In genomic region chr7:919924-920341, GRCh38 we compare ENCODE assay signal across 15 cellular contexts. TPM values are rescaled to one million over a fixed set of nuclear protein-coding genes. Genes with fewer than 3 reads are reported as not detected.
DNase-seq lines count a peak whose midpoint lies in the region; ATAC-seq, FAIRE-seq and TF ChIP-seq lines count a peak whose summit lies in the region.
"Had no signal": no experiment of that assay in that cellular context is flagged by ENCODE, and none has a peak within 500 bp of the region (broad histone marks: within the 10 kb centered on the region; RNA-seq: fewer than 3 reads in every experiment).

No MANE protein-coding gene starts in this region.

- no peak for ATAC-seq in activated CD4-positive, alpha-beta T cell treated with anti-CD3 and anti-CD28 coated beads for 36 hours
- ATAC-seq: A549, psoas muscle had no signal

- H3K4me1 Mint-ChIP-seq in activated CD4-positive, alpha-beta T cell treated with anti-CD3 and anti-CD28 coated beads for 36 hours: peaks cover 35% of the 10 kb centered on the region
- H3K4me1 Mint-ChIP-seq in endothelial cell (ENCODE audit: unreplicated experiment): no peaks in the 10 kb centered on the region

- H3K27me3 ChIP-seq in layer of hippocampus (ENCODE audit: control insufficient read depth, insufficient read depth, low read length) (no peaks in the 10 kb centered on the region), small intestine (ENCODE audit: control insufficient read depth in 2 of 2, insufficient read depth in 2 of 2, low read length in 2 of 2) (no peaks in the 10 kb centered on the region), vagina (no peaks in the 10 kb centered on the region)

- H3K27me3 Mint-ChIP-seq in activated CD4-positive, alpha-beta T cell treated with anti-CD3 and anti-CD28 coated beads for 36 hours: no peaks in the 10 kb centered on the region
- peaks cover 11% of the 10 kb centered on the region for H3K27me3 Mint-ChIP-seq in endothelial cell (ENCODE audit: unreplicated experiment)

- TF ChIP-seq POLR2A in vagina (IDR thresholded peaks at IDR 0.05): no peak

- no peaks in the 10 kb centered on the region for H3K36me3 Mint-ChIP-seq in activated CD4-positive, alpha-beta T cell treated with anti-CD3 and anti-CD28 coated beads for 36 hours (ENCODE audit: low read depth)
- no peaks in the 10 kb centered on the region for H3K36me3 Mint-ChIP-seq in endothelial cell (ENCODE audit: low read depth, unreplicated experiment)

- H3K27ac Mint-ChIP-seq in activated CD4-positive, alpha-beta T cell treated with anti-CD3 and anti-CD28 coated beads for 36 hours: no peak overlapping the region
- H3K27ac Mint-ChIP-seq in endothelial cell (ENCODE audit: unreplicated experiment): no peak overlapping the region

- 21 to 76% (median 38%) methylated on average over 17 to 26 of the region's 26 CpGs for WGBS in small intestine, 3 donors

- DNase-seq in activated CD4-positive, alpha-beta T cell treated with anti-CD3 and anti-CD28 coated beads for 36 hours: peak; percentile 4
- DNase-seq in activated CD4-positive, alpha-beta T cell treated with anti-CD3 and anti-CD28 coated beads for 4 hours: no peak
- DNase-seq in activated CD8-positive, alpha-beta memory T cell treated with anti-CD3 and anti-CD28 coated beads, Interleukin-2, amount 50 U/mL, for 4 hours: peak; percentile 14
- DNase-seq in small intestine (peak; percentile 61), NCI-H1105 (lab: John Stamatoyannopoulos, UW) (no peak), endothelial cell (ENCODE audit: low spot score) (no peak), vagina (ENCODE audit: extremely low spot score in 2 of 2) (no peak)
- DNase-seq: effector CD8-positive, alpha-beta T cell; GF-D8; NCI-H1048; NCI-H2227 treated with DMSO at 0.1 percent for 48 hours; SW 1271 had no signal

- H3K9me3 Mint-ChIP-seq in activated CD4-positive, alpha-beta T cell treated with anti-CD3 and anti-CD28 coated beads for 36 hours (ENCODE audit: low read depth): no peaks in the 10 kb centered on the region
- no peaks in the 10 kb centered on the region for H3K9me3 Mint-ChIP-seq in endothelial cell (ENCODE audit: unreplicated experiment)

- H3K27ac ChIP-seq in layer of hippocampus (ENCODE audit: low read depth, low read length): peak overlapping the region; percentile 27
- no peak overlapping the region for H3K27ac ChIP-seq in small intestine (ENCODE audit: low read depth in 1 of 2, low read length in 1 of 2)
- H3K27ac ChIP-seq in vagina: no peak overlapping the region
- H3K27ac ChIP-seq: A549, psoas muscle had no signal

- H3K9me3 ChIP-seq in small intestine (ENCODE audit: control insufficient read depth, low read depth) (no peaks in the 10 kb centered on the region), vagina (no peaks in the 10 kb centered on the region)
- H3K9me3 ChIP-seq: A549, psoas muscle had no signal

- H3K4me3 ChIP-seq in small intestine (ENCODE audit: low read depth in 1 of 2, low read length in 2 of 2): no peak overlapping the region
- H3K4me3 ChIP-seq in vagina: no peak overlapping the region
- H3K4me3 ChIP-seq: A549, psoas muscle had no signal

- intact Hi-C loops in activated CD4-positive, alpha-beta T cell treated with anti-CD3 and anti-CD28 coated beads for 36 hours (cut with DNase I, micrococcal nuclease): loop anchor here in 1 of 2 experiments (5.0 kb wide), 6 partner anchors 122 to 1022 kb away; partner anchors contain the start of genes GPR146 and MAFK
- intact Hi-C loops in vagina (cut with DNase I): no loop called here

- no peak overlapping the region for H3K4me3 Mint-ChIP-seq in activated CD4-positive, alpha-beta T cell treated with anti-CD3 and anti-CD28 coated beads for 36 hours
- no peak overlapping the region for H3K4me3 Mint-ChIP-seq in endothelial cell (ENCODE audit: unreplicated experiment)

- FAIRE-seq in small intestine (lab: Jason Lieb, UNC): no peak
- FAIRE-seq: A549 had no signal

- POLR2A ChIA-PET in activated CD4-positive, alpha-beta T cell treated with anti-CD3 and anti-CD28 coated beads for 36 hours (lab: Charles Lee): no interaction called here

- H3K36me3 ChIP-seq in small intestine (ENCODE audit: control insufficient read depth in 2 of 2, insufficient read depth in 2 of 2, low read length in 2 of 2): peaks cover 0 to 2% of the 10 kb centered on the region in 2 donors
- H3K36me3 ChIP-seq in vagina: no peaks in the 10 kb centered on the region

- peaks cover 7 to 15% of the 10 kb centered on the region in 2 donors for H3K4me1 ChIP-seq in small intestine (ENCODE audit: control insufficient read depth in 2 of 2, insufficient read depth in 1 of 2, low read depth in 1 of 2, low read length in 1 of 2)
- H3K4me1 ChIP-seq in vagina: peaks cover 12% of the 10 kb centered on the region
- H3K4me1 ChIP-seq: psoas muscle had no signal

- CTCF ChIA-PET in activated CD4-positive, alpha-beta T cell treated with anti-CD3 and anti-CD28 coated beads for 36 hours (lab: Charles Lee): no interaction called here

- no peak for TF ChIP-seq CTCF in endothelial cell (IDR thresholded peaks at IDR 0.05; ENCODE audit: unreplicated experiment)
- TF ChIP-seq CTCF in vagina (IDR thresholded peaks at IDR 0.05): no peak

RNA-seq across cellular contexts. Expression of gene ADAP1, which starts 34.5 kb away (rescaled TPM):
- total RNA-seq in activated CD4-positive, alpha-beta T cell treated with anti-CD3 and anti-CD28 coated beads for 36 hours: 10 to 100 TPM; 13.1 to 14.8 TPM
- polyA plus RNA-seq in small intestine: 100 to 1,000 TPM in 2 of 3 donors, 10 to 100 TPM in 1; 69.2 to 113 (median 102) TPM
- total RNA-seq in endothelial cell (ENCODE audit: unreplicated experiment): 1.7 TPM
- total RNA-seq in vagina: 4.2 TPM

RNA-seq across cellular contexts. Expression of gene GET4, which starts 43.6 kb away (rescaled TPM):
- total RNA-seq in activated CD4-positive, alpha-beta T cell treated with anti-CD3 and anti-CD28 coated beads for 36 hours: 10 to 100 TPM; 17.7 to 29.7 TPM
- polyA plus RNA-seq in small intestine: 10 to 100 TPM; 38.9 to 87.2 (median 71.9) TPM
- total RNA-seq in endothelial cell (ENCODE audit: unreplicated experiment) (61.3 TPM), vagina (35.8 TPM)

RNA-seq across cellular contexts. Expression of gene COX19, which starts 55.4 kb away (rescaled TPM):
- 10 to 100 TPM; 11.3 to 14.6 TPM for total RNA-seq in activated CD4-positive, alpha-beta T cell treated with anti-CD3 and anti-CD28 coated beads for 36 hours
- 10 to 100 TPM in 1 of 3 donors, 1 to 10 TPM in 2; 8.9 to 10.6 (median 8.9) TPM for polyA plus RNA-seq in small intestine
- total RNA-seq in endothelial cell (ENCODE audit: unreplicated experiment) (10.2 TPM), vagina (10.8 TPM)

Comparison
In these comparisons a context has a peak if more than half of its experiments do, and no peak if none do; other contexts are left out.
1. DNase-seq: peak in activated CD4-positive, alpha-beta T cell treated with anti-CD3 and anti-CD28 coated beads for 36 hours (single experiment), activated CD8-positive, alpha-beta memory T cell treated with anti-CD3 and anti-CD28 coated beads, Interleukin-2, amount 50 U/mL, for 4 hours (single experiment) and small intestine (single experiment); none in activated CD4-positive, alpha-beta T cell treated with anti-CD3 and anti-CD28 coated beads for 4 hours (0 of 2), NCI-H1105 (single experiment), endothelial cell (single experiment) and vagina (0 of 2).